8 cellular contexts compared by ENCODE assay signal in the genomic region with DNA sequence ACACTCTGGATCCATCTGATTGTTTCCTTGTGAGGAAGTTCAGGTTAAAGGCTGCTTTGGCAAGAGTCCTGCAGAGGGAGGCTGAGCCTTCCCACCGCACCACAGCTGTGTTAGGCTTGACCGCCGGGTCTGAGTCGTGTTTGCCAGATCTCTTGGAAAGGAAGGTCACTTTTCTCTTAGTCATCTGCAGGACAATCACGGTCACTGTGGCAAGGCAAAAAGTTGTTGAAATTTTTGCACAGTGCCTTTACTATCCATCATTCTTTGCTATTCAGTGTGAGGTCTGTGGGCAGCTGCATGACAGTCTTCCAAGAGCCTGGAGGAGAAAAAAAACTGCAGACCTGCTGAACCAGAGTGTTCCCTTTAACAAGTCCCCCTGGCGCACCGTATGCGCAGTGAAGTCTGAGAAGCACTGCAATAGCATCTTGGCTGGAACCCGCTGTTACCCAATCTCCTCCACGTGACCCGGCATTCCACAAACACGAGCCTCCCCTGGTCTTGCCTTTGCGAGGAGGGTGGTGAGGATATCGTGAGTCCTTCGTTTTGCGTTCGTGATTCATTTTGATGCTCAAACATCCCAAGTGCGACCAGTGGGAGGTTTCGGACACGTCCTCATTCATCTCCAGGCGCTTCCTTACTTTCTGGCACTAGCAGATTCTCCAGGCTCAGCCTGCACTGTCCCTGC. TPM values are rescaled to one million over a fixed set of nuclear protein-coding genes. Genes with fewer than 3 reads are reported as not detected.
DNase-seq lines count a peak whose midpoint lies in the region; ATAC-seq and TF ChIP-seq lines count a peak whose summit lies in the region.

No MANE protein-coding gene starts in this region.

- CTCF ChIA-PET in mammary epithelial cell (lab: Charles Lee; ENCODE audit: low non-redundant PET): no interaction called here

- no peaks in the 10 kb centered on the region for H3K9me3 Mint-ChIP-seq in T-helper 2 cell treated with Interferon-gamma antibody and Interleukin-4, amounts not matched to agents 5 μg/mL and 100 μg/mL, for 36 hours

- H4K20me1 ChIP-seq in mammary epithelial cell (ENCODE audit: insufficient read depth, low read length): no peaks in the 10 kb centered on the region

- H3K4me3 Mint-ChIP-seq in T-helper 2 cell treated with Interferon-gamma antibody and Interleukin-4, amounts not matched to agents 5 μg/mL and 100 μg/mL, for 36 hours: peak overlapping the region; percentile 49

- H3K27me3 Mint-ChIP-seq in T-helper 2 cell treated with Interferon-gamma antibody and Interleukin-4, amounts not matched to agents 5 μg/mL and 100 μg/mL, for 36 hours (ENCODE audit: low read depth): peaks cover 2% of the 10 kb centered on the region

- dilution Hi-C loops in mammary epithelial cell (cut with HindIII; ENCODE audit: low sequenced_read_pairs): no loop called here

- H2AFZ ChIP-seq in mammary epithelial cell (ENCODE audit: low read depth, low read length): peak overlapping the region; percentile 42

- TF ChIP-seq CTCF in mammary epithelial cell (conservative IDR thresholded peaks at IDR 0.05 in 1 of 2, IDR thresholded peaks at IDR 0.05 in 1 of 2; ENCODE audit: extremely low read depth in 1 of 2, insufficient read depth in 1 of 2, low read depth in 1 of 2, low read length in 2 of 2) (peak in 1 of 2 donors; percentile 22), lung (IDR thresholded peaks at IDR 0.05; ENCODE audit: control extremely low read depth, extremely low read depth) (no peak), tibial artery (IDR thresholded peaks at IDR 0.05) (no peak)

- WGBS in mammary epithelial cell (ENCODE audit: low coverage, missing lambda C conversion rate): 9% methylated on average over 21 of the region's 21 CpGs
- WGBS in lung, 2 donors: 42 to 47% methylated on average over 21 of the region's 21 CpGs

- H3K9me3 ChIP-seq in mammary epithelial cell (replicated peaks; ENCODE audit: insufficient read depth, low read length) (no peaks in the 10 kb centered on the region), lung (ENCODE audit: control insufficient read depth in 2 of 2, insufficient read depth in 1 of 2, low read length in 1 of 2) (no peaks in the 10 kb centered on the region), tibial artery (no peaks in the 10 kb centered on the region)

- H3K27me3 ChIP-seq in mammary epithelial cell (ENCODE audit: insufficient read depth, low read length): no peaks in the 10 kb centered on the region
- H3K27me3 ChIP-seq in lung (ENCODE audit: control insufficient read depth, insufficient read depth): no peaks in the 10 kb centered on the region
- H3K27me3 ChIP-seq in tibial artery: no peaks in the 10 kb centered on the region

- in situ Hi-C loops in mammary epithelial cell (cut with MboI; ENCODE audit: low sequenced_read_pairs in 2 of 2): no loop called here

- H3K9ac ChIP-seq in mammary epithelial cell (ENCODE audit: insufficient read depth, low read length): no peak overlapping the region

- H3K36me3 Mint-ChIP-seq in T-helper 2 cell treated with Interferon-gamma antibody and Interleukin-4, amounts not matched to agents 5 μg/mL and 100 μg/mL, for 36 hours (ENCODE audit: low read depth): peaks cover 12% of the 10 kb centered on the region

- no TSS peak for BruUV-seq in mammary epithelial cell (replicated peaks; lab: Mats Ljungman, UMichigan)

- H3K36me3 ChIP-seq in mammary epithelial cell (ENCODE audit: insufficient read depth, low read length): no peaks in the 10 kb centered on the region
- H3K36me3 ChIP-seq in lung (ENCODE audit: control insufficient read depth in 2 of 2, insufficient read depth in 2 of 2, low read length in 2 of 2): no peaks in the 10 kb centered on the region
- no peaks in the 10 kb centered on the region for H3K36me3 ChIP-seq in tibial artery

- peak overlapping the region; percentile 24 for H3K4me2 ChIP-seq in mammary epithelial cell (ENCODE audit: insufficient read depth, low read depth, low read length)

- H3K27ac ChIP-seq in mammary epithelial cell (ENCODE audit: insufficient read depth, low read depth, low read length): no peak overlapping the region
- H3K27ac ChIP-seq in lung (ENCODE audit: low read depth in 1 of 2, low read length in 1 of 2): peak overlapping the region in 1 of 2 donors; percentile 88
- H3K27ac ChIP-seq in tibial artery: peak overlapping the region in 1 of 2 donors; percentile 41

- H3K4me1 ChIP-seq in mammary epithelial cell (ENCODE audit: insufficient read depth, low read length) (peaks cover 11% of the 10 kb centered on the region), lung (ENCODE audit: control insufficient read depth in 2 of 2, insufficient read depth in 2 of 2, low read length in 2 of 2) (peaks cover 0 to 49% of the 10 kb centered on the region in 2 donors), tibial artery (peaks cover 0 to 34% (median 16%) of the 10 kb centered on the region in 4 donors)

- DNase-seq in T-helper 2 cell treated with Interferon-gamma antibody and Interleukin-4, amounts not matched to agents 5 μg/mL and 100 μg/mL, for 36 hours (ENCODE audit: low spot score): no peak
- DNase-seq in T-helper 2 cell (no peak), mammary epithelial cell (peak; percentile 21), lung (ENCODE audit: low spot score) (peak; percentile 89), tibial artery (peak; percentile 90 to 91), HuH-7 (ENCODE audit: low spot score) (no peak), GM19240 (ENCODE audit: insufficient read length, low spot score) (no peak)

- peak overlapping the region; percentile 88 for H3K27ac Mint-ChIP-seq in T-helper 2 cell treated with Interferon-gamma antibody and Interleukin-4, amounts not matched to agents 5 μg/mL and 100 μg/mL, for 36 hours

- ATAC-seq in lung (ENCODE audit: insufficient read depth, low FRiP score) (peak; percentile 28), GM21360 (IDR thresholded peaks at IDR 0.05; ENCODE audit: unreplicated experiment) (no peak)

- H3K4me1 Mint-ChIP-seq in T-helper 2 cell treated with Interferon-gamma antibody and Interleukin-4, amounts not matched to agents 5 μg/mL and 100 μg/mL, for 36 hours (ENCODE audit: low read depth): peaks cover 51% of the 10 kb centered on the region

- intact Hi-C loops in mammary epithelial cell (cut with micrococcal nuclease): no loop called here
- intact Hi-C loops in tibial artery (cut with DNase I; ENCODE audit: low total_unique reads): no loop called here

- no peaks in the 10 kb centered on the region for H3K79me2 ChIP-seq in mammary epithelial cell (ENCODE audit: insufficient read depth, low read length)

- H3K4me3 ChIP-seq in mammary epithelial cell (replicated peaks in 1 of 3; ENCODE audit: insufficient read depth in 1 of 3, low read depth in 2 of 3, low read length in 3 of 3) (no peak overlapping the region), lung (no peak overlapping the region), tibial artery (no peak overlapping the region)

RNA-seq across cellular contexts. Expression of gene BIN1, which starts 23.0 kb away (rescaled TPM):
- 1 to 10 TPM; 5.1 to 7.3 TPM for total RNA-seq in mammary epithelial cell
- 0.88 TPM for polyA plus RNA-seq in mammary epithelial cell
- polyA minus RNA-seq in mammary epithelial cell: not detected
- total RNA-seq in lung: 10 to 100 TPM; 36.1 to 41.7 TPM
- 10 to 100 TPM; 28.8 to 36.2 TPM for polyA plus RNA-seq in lung

Comparison
In these comparisons a context has a peak if more than half of its experiments do, and no peak if none do; other contexts are left out.
1. DNase-seq: peak in mammary epithelial cell (single experiment), lung (single experiment) and tibial artery (2 of 2); none in T-helper 2 cell treated with Interferon-gamma antibody and Interleukin-4, amounts not matched to agents 5 μg/mL and 100 μg/mL, for 36 hours (single experiment), T-helper 2 cell (0 of 5), HuH-7 (single experiment) and GM19240 (single experiment).
2. RNA of gene BIN1, which starts 23.0 kb away (total RNA-seq): 36.1 to 41.7 TPM in lung; 5.1 to 7.3 TPM in mammary epithelial cell; every median in the first group is over 4 times any median in the second.